In the genomic region with DNA sequence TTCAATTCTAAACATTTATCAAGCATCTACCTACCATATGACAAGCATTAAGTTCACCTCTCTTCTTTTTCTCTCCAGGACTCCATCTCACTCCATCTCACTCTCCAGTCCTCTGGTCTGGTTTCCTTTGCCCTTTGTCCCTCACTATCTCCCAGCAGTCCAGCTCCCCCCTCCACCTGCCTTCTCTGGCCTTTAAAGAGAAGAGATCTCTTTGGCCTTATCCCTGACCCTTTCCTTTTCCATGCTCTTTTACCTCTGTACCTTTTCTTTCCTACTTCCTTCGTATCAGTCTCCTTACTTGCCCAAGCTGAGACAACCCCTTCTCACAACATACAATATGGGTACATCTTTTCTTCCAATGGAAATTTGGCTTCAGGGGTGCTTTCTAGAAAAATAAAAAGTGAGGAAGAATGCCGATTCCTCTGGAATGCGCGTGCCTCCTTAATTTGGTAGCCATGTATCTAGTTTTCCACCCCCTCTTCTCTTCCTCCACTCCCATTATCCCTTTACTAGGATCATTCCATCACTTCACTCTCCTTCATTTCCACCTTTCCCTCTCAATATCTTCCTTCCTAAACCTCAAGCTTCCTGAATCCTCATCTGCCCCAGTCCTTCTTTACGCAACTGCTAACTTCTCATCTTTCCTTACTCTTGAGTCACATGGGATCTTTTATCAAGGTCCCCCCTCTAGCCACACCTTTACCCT, we compare ENCODE assay signal across 1 cellular context.
TF ChIP-seq lines count a peak whose summit lies in the region.

No MANE protein-coding gene starts in this region.

TF ChIP-seq in A549, 52 proteins besides CTCF, POLR2A, EP300 and RAD21:
- TF ChIP-seq HOXB13 (CRISPR knock-in tag; IDR thresholded peaks at IDR 0.05; ENCODE audit: low read depth): no peak
- TF ChIP-seq, protein P1, sequence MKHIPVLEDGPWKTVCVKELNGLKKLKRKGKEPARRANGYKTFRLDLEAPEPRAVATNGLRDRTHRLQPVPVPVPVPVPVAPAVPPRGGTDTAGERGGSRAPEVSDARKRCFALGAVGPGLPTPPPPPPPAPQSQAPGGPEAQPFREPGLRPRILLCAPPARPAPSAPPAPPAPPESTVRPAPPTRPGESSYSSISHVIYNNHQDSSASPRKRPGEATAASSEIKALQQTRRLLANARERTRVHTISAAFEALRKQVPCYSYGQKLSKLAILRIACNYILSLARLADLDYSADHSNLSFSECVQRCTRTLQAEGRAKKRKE (CRISPR knock-in tag; IDR thresholded peaks at IDR 0.05; ENCODE audit: low read depth): no peak
- TF ChIP-seq, protein P2, sequence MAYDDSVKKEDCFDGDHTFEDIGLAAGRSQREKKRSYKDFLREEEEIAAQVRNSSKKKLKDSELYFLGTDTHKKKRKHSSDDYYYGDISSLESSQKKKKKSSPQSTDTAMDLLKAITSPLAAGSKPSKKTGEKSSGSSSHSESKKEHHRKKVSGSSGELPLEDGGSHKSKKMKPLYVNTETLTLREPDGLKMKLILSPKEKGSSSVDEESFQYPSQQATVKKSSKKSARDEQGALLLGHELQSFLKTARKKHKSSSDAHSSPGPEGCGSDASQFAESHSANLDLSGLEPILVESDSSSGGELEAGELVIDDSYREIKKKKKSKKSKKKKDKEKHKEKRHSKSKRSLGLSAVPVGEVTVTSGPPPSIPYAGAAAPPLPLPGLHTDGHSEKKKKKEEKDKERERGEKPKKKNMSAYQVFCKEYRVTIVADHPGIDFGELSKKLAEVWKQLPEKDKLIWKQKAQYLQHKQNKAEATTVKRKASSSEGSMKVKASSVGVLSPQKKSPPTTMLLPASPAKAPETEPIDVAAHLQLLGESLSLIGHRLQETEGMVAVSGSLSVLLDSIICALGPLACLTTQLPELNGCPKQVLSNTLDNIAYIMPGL (CRISPR knock-in tag; IDR thresholded peaks at IDR 0.05; ENCODE audit: borderline replicate concordance): no peak
- TF ChIP-seq FOSB (CRISPR knock-in tag; IDR thresholded peaks at IDR 0.05): no peak
- TF ChIP-seq CEBPB (IDR thresholded peaks at IDR 0.05): 0 out of 4 replicates have a peak, but pooled peaks of 1 of the 2 experiments have one; percentile 12
- no peak for TF ChIP-seq EHF (CRISPR knock-in tag; IDR thresholded peaks at IDR 0.05)
- TF ChIP-seq TFCP2L1 (CRISPR knock-in tag; IDR thresholded peaks at IDR 0.05): no peak
- TF ChIP-seq, protein P3, sequence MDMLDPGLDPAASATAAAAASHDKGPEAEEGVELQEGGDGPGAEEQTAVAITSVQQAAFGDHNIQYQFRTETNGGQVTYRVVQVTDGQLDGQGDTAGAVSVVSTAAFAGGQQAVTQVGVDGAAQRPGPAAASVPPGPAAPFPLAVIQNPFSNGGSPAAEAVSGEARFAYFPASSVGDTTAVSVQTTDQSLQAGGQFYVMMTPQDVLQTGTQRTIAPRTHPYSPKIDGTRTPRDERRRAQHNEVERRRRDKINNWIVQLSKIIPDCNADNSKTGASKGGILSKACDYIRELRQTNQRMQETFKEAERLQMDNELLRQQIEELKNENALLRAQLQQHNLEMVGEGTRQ (IDR thresholded peaks at IDR 0.05): 0 out of 2 replicates have a peak, but pooled peaks have one; percentile 15
- no peak for TF ChIP-seq HOXB5 (CRISPR knock-in tag; IDR thresholded peaks at IDR 0.05)
- no peak for TF ChIP-seq RNF2 (IDR thresholded peaks at IDR 0.05; ENCODE audit: borderline replicate concordance, low read depth)
- TF ChIP-seq, protein P4, sequence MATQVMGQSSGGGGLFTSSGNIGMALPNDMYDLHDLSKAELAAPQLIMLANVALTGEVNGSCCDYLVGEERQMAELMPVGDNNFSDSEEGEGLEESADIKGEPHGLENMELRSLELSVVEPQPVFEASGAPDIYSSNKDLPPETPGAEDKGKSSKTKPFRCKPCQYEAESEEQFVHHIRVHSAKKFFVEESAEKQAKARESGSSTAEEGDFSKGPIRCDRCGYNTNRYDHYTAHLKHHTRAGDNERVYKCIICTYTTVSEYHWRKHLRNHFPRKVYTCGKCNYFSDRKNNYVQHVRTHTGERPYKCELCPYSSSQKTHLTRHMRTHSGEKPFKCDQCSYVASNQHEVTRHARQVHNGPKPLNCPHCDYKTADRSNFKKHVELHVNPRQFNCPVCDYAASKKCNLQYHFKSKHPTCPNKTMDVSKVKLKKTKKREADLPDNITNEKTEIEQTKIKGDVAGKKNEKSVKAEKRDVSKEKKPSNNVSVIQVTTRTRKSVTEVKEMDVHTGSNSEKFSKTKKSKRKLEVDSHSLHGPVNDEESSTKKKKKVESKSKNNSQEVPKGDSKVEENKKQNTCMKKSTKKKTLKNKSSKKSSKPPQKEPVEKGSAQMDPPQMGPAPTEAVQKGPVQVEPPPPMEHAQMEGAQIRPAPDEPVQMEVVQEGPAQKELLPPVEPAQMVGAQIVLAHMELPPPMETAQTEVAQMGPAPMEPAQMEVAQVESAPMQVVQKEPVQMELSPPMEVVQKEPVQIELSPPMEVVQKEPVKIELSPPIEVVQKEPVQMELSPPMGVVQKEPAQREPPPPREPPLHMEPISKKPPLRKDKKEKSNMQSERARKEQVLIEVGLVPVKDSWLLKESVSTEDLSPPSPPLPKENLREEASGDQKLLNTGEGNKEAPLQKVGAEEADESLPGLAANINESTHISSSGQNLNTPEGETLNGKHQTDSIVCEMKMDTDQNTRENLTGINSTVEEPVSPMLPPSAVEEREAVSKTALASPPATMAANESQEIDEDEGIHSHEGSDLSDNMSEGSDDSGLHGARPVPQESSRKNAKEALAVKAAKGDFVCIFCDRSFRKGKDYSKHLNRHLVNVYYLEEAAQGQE (IDR thresholded peaks at IDR 0.05): no peak
